ENCODE assay signal across 1 cellular context in genomic region chr1:36391271-36391670, GRCh38.
TF ChIP-seq lines count a peak whose summit lies in the region.

No MANE protein-coding gene starts in this region.

TF ChIP-seq in WTC11, 78 proteins besides CTCF, POLR2A, EP300 and RAD21 (continued from another document):
- no peak for TF ChIP-seq ZNF396 (CRISPR knock-in tag; IDR thresholded peaks at IDR 0.05; ENCODE audit: borderline replicate concordance)
- TF ChIP-seq ZNF532 (CRISPR knock-in tag; IDR thresholded peaks at IDR 0.05; ENCODE audit: borderline replicate concordance): no peak
- no peak for TF ChIP-seq CDX4 (CRISPR knock-in tag; IDR thresholded peaks at IDR 0.05; ENCODE audit: borderline replicate concordance)
- TF ChIP-seq ATF2 (CRISPR knock-in tag; IDR thresholded peaks at IDR 0.05; ENCODE audit: borderline replicate concordance, low read depth): no peak
- no peak for TF ChIP-seq HMGXB4 (CRISPR knock-in tag; IDR thresholded peaks at IDR 0.05)
